35 cellular contexts compared by ENCODE assay signal in the genomic region with DNA sequence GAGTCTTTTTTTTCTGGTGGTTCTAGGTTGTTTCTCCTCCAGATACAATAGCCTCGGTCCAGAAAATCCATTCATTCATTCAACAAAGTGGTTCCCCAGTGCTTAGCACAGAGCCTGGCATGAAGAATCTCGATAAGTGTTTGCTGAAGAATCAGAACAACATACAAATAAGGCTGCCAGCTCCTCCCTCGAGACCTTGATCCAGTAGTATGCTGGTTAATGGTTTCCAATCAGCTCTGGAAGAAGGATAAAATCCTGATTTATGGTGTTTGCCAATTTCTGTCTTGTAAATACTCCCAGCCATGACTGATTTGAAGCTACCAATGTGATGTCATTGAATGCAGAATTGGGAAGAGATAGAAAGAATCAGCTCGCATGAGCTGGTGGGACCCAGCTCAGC. TPM values are rescaled to one million over a fixed set of nuclear protein-coding genes. Genes with fewer than 3 reads are reported as not detected.
"Had no signal": no experiment of that assay in that cellular context is flagged by ENCODE, and none has a peak within 500 bp of the region (broad histone marks: within the 10 kb centered on the region; RNA-seq: fewer than 3 reads in every experiment).

No MANE protein-coding gene starts in this region.

- H3K9me3 Mint-ChIP-seq: immature natural killer cell; memory B cell; naive thymus-derived CD8-positive, alpha-beta T cell; nephron; neural crest cell; stimulated activated memory B cell treated with anti-CD40 and anti-IgM and Interleukin-4, amounts not matched to agents 10 μg/mL and 1 μg/mL and 100 μg/mL, for 72 hours; stimulated activated naive CD8-positive, alpha-beta T cell treated with anti-CD3 and anti-CD28 coated beads, Interleukin-15, amount 100 ng/mL, for 72 hours had no signal

- H3K36me3 ChIP-seq: left lung, right atrium auricular region, right lobe of liver, thyroid gland, transverse colon, vagina had no signal

- H3K36me3 Mint-ChIP-seq: memory B cell; naive thymus-derived CD8-positive, alpha-beta T cell; stimulated activated memory B cell treated with anti-CD40 and anti-IgM and Interleukin-4, amounts not matched to agents 10 μg/mL and 1 μg/mL and 100 μg/mL, for 72 hours had no signal

- DNase-seq: head of caudate nucleus; hypothalamus; immature natural killer cell; islet precursor cell; left lung; midbrain; naive thymus-derived CD8-positive, alpha-beta T cell; nucleus accumbens; right lobe of liver; stimulated activated CD4-positive, alpha-beta T cell treated with anti-CD3 and anti-CD28 coated beads, Interleukin-1b, Interleukin-23, amount 100 ng/mL, for 48 hours; stimulated activated CD4-positive, alpha-beta T cell treated with anti-CD3 and anti-CD28 coated beads, Interleukin-2, amount 100 ng/mL, for 48 hours; stimulated activated CD4-positive, alpha-beta T cell treated with anti-CD3 and anti-CD28 coated beads, Interleukin-4, amount 100 ng/mL, for 4 hours; stimulated activated CD8-positive, alpha-beta memory T cell treated with anti-CD3 and anti-CD28 coated beads, Interleukin-4, amount 100 ng/mL, for 48 hours; stimulated activated naive CD4-positive, alpha-beta T cell treated with Interleukin-2 at 50 U/mL for 16 hours; stimulated activated naive CD8-positive, alpha-beta T cell treated with anti-CD3 and anti-CD28 coated beads, Interleukin-15, amount 100 ng/mL, for 72 hours; testis; thyroid gland; transverse colon; upper lobe of left lung had no signal

- ATAC-seq: left lung; naive thymus-derived CD8-positive, alpha-beta T cell; psoas muscle; stimulated activated memory B cell treated with anti-CD40 and anti-IgM and Interleukin-4, amounts not matched to agents 10 μg/mL and 1 μg/mL and 100 μg/mL, for 72 hours; stimulated activated naive CD8-positive, alpha-beta T cell treated with anti-CD3 and anti-CD28 coated beads, Interleukin-15, amount 100 ng/mL, for 72 hours had no signal

- H3K27ac ChIP-seq: left lung, parathyroid adenoma, psoas muscle, right atrium auricular region, right lobe of liver, testis, thyroid gland, transverse colon, vagina had no signal

- H3K4me3 ChIP-seq: left lung, lung, psoas muscle, right atrium auricular region, right lobe of liver, smooth muscle cell, testis, thyroid gland, transverse colon, upper lobe of left lung, vagina had no signal

- H3K27ac Mint-ChIP-seq: memory B cell; naive thymus-derived CD8-positive, alpha-beta T cell; stimulated activated memory B cell treated with anti-CD40 and anti-IgM and Interleukin-4, amounts not matched to agents 10 μg/mL and 1 μg/mL and 100 μg/mL, for 72 hours; stimulated activated naive CD8-positive, alpha-beta T cell treated with anti-CD3 and anti-CD28 coated beads, Interleukin-15, amount 100 ng/mL, for 72 hours had no signal

- H3K4me1 ChIP-seq: psoas muscle had no signal

- H3K4me3 Mint-ChIP-seq: immature natural killer cell; memory B cell; naive thymus-derived CD8-positive, alpha-beta T cell; neural crest cell; stimulated activated memory B cell treated with anti-CD40 and anti-IgM and Interleukin-4, amounts not matched to agents 10 μg/mL and 1 μg/mL and 100 μg/mL, for 72 hours; stimulated activated naive CD8-positive, alpha-beta T cell treated with anti-CD3 and anti-CD28 coated beads, Interleukin-15, amount 100 ng/mL, for 72 hours had no signal

- H3K27me3 ChIP-seq: right atrium auricular region, right lobe of liver, testis, thyroid gland, vagina had no signal

- H3K9me3 ChIP-seq: left lung, psoas muscle, right atrium auricular region, right lobe of liver, testis, thyroid gland, transverse colon, upper lobe of left lung, vagina had no signal

- H3K4me1 Mint-ChIP-seq: immature natural killer cell; stimulated activated memory B cell treated with anti-CD40 and anti-IgM and Interleukin-4, amounts not matched to agents 10 μg/mL and 1 μg/mL and 100 μg/mL, for 72 hours; stimulated activated naive CD8-positive, alpha-beta T cell treated with anti-CD3 and anti-CD28 coated beads, Interleukin-15, amount 100 ng/mL, for 72 hours had no signal

RNA-seq across cellular contexts. Expression of gene HSPA12B, which starts 3.3 kb away (rescaled TPM):
- total RNA-seq: naive thymus-derived CD8-positive, alpha-beta T cell; osteoblast had no signal

RNA-seq across cellular contexts. Expression of gene SIGLEC1, which starts 23.4 kb away (rescaled TPM):
- total RNA-seq: kidney epithelial cell, neural crest cell, smooth muscle cell had no signal

RNA-seq across cellular contexts. Expression of gene SPEF1, which starts 45.5 kb away (rescaled TPM):
- total RNA-seq: kidney epithelial cell, mesenteric fat pad, posterior vena cava, right lobe of liver, skeletal muscle tissue, urinary bladder, vagina had no signal
